Comparison of ENCODE assay signal across 10 cellular contexts in genomic region chr17:75067856-75068255, GRCh38.
DNase-seq lines count a peak whose midpoint lies in the region; TF ChIP-seq lines count a peak whose summit lies in the region.
"Had no signal": no experiment of that assay in that cellular context is flagged by ENCODE, and none has a peak within 500 bp of the region (broad histone marks: within the 10 kb centered on the region; RNA-seq: fewer than 3 reads in every experiment).

No MANE protein-coding gene starts in this region.

- peak overlapping the region in 1 of 11 experiments; percentile 28; a peak in 2 of 22 replicates for H3K9ac ChIP-seq in BLaER1 treated with 17β-estradiol and CSF1 and Interleukin-3, amounts not matched to agents 10 nM and 100 nM

- no peaks in the 10 kb centered on the region for H3K27me3 Mint-ChIP-seq in T-helper 2 cell treated with Interferon-gamma antibody and Interleukin-4, amounts not matched to agents 5 μg/mL and 100 μg/mL, for 36 hours (ENCODE audit: low read depth)

- peak overlapping the region; percentile 92 for H3K27ac Mint-ChIP-seq in T-helper 2 cell treated with Interferon-gamma antibody and Interleukin-4, amounts not matched to agents 5 μg/mL and 100 μg/mL, for 36 hours

- H3K36me3 Mint-ChIP-seq in T-helper 2 cell treated with Interferon-gamma antibody and Interleukin-4, amounts not matched to agents 5 μg/mL and 100 μg/mL, for 36 hours (ENCODE audit: low read depth) = peaks cover 14% of the 10 kb centered on the region

- H3K4me2 ChIP-seq in BLaER1 treated with 17β-estradiol and CSF1 and Interleukin-3, amounts not matched to agents 10 nM and 100 nM = peak overlapping the region; percentile 34 to 85 (median 63); a peak in 21 of 22 replicates

- H3K27ac ChIP-seq in BLaER1 treated with 17β-estradiol and CSF1 and Interleukin-3, amounts not matched to agents 10 nM and 100 nM = peak overlapping the region in 5 of 11 experiments; percentile 19 to 32 (median 29); a peak in 3 of 22 replicates
- peak overlapping the region; percentile 5 for H3K27ac ChIP-seq in effector memory CD4-positive, alpha-beta T cell (ENCODE audit: insufficient read depth, low read length, poor library complexity, severe bottlenecking)
- H3K27ac ChIP-seq: colonic mucosa had no signal

- no peak for TF ChIP-seq CTCF in GM12865 (IDR thresholded peaks at IDR 0.05; ENCODE audit: insufficient read depth, low read depth, low read length, missing control alignments)

- H3K27me3 ChIP-seq in BLaER1 treated with 17β-estradiol and CSF1 and Interleukin-3, amounts not matched to agents 10 nM and 100 nM = no peaks in the 10 kb centered on the region
- H3K27me3 ChIP-seq in effector memory CD4-positive, alpha-beta T cell (replicated peaks; ENCODE audit: control insufficient read depth, insufficient read depth, low read length, poor library complexity, severe bottlenecking) = no peaks in the 10 kb centered on the region
- H3K27me3 ChIP-seq: colonic mucosa had no signal

- DNase-seq in GM12865 (ENCODE audit: low read depth) = peak; percentile 41
- DNase-seq in T-helper 2 cell treated with Interferon-gamma antibody and Interleukin-4, amounts not matched to agents 5 μg/mL and 100 μg/mL, for 36 hours (ENCODE audit: low spot score) = no peak
- DNase-seq in effector memory CD4-positive, alpha-beta T cell = no peak
- no peak for DNase-seq in SW 1271 (lab: John Stamatoyannopoulos, UW)
- DNase-seq in NCI-H69 (lab: John Stamatoyannopoulos, UW) = no peak
- DNase-seq in NCI-H2029 treated with DMSO at 0.1 percent for 48 hours (lab: John Stamatoyannopoulos, UW) = no peak
- DNase-seq: Calu3, colonic mucosa, NCI-H1417 had no signal

- no peaks in the 10 kb centered on the region for H3K9me3 Mint-ChIP-seq in T-helper 2 cell treated with Interferon-gamma antibody and Interleukin-4, amounts not matched to agents 5 μg/mL and 100 μg/mL, for 36 hours

- no peak overlapping the region for H3K4me3 ChIP-seq in BLaER1 treated with 17β-estradiol and CSF1 and Interleukin-3, amounts not matched to agents 10 nM and 100 nM
- no peak overlapping the region for H3K4me3 ChIP-seq in GM12865 (ENCODE audit: low read depth, low read length)
- no peak overlapping the region for H3K4me3 ChIP-seq in effector memory CD4-positive, alpha-beta T cell (ENCODE audit: insufficient read depth, low read depth, low read length, poor library complexity, severe bottlenecking)
- H3K4me3 ChIP-seq: colonic mucosa had no signal

- peaks cover 28% of the 10 kb centered on the region for H3K4me1 Mint-ChIP-seq in T-helper 2 cell treated with Interferon-gamma antibody and Interleukin-4, amounts not matched to agents 5 μg/mL and 100 μg/mL, for 36 hours (ENCODE audit: low read depth)

- peaks cover 20 to 42% (median 31%) of the 10 kb centered on the region in 10 experiments for H3K4me1 ChIP-seq in BLaER1 treated with 17β-estradiol and CSF1 and Interleukin-3, amounts not matched to agents 10 nM and 100 nM
- H3K4me1 ChIP-seq in effector memory CD4-positive, alpha-beta T cell (ENCODE audit: control insufficient read depth, insufficient read depth, low read length, poor library complexity, severe bottlenecking) = no peaks in the 10 kb centered on the region
- H3K4me1 ChIP-seq: colonic mucosa had no signal

- H3K4me3 Mint-ChIP-seq in T-helper 2 cell treated with Interferon-gamma antibody and Interleukin-4, amounts not matched to agents 5 μg/mL and 100 μg/mL, for 36 hours = peak overlapping the region; percentile 78

- H3K9me3 ChIP-seq in BLaER1 treated with 17β-estradiol and CSF1 and Interleukin-3, amounts not matched to agents 10 nM and 100 nM (replicated peaks in 1 of 11) = no peaks in the 10 kb centered on the region
- H3K9me3 ChIP-seq in effector memory CD4-positive, alpha-beta T cell (ENCODE audit: control insufficient read depth, low read length) = no peaks in the 10 kb centered on the region
- H3K9me3 ChIP-seq: colonic mucosa had no signal

- H3K36me3 ChIP-seq in BLaER1 treated with 17β-estradiol and CSF1 and Interleukin-3, amounts not matched to agents 10 nM and 100 nM = peaks cover 20 to 27% (median 24%) of the 10 kb centered on the region in 11 experiments
- peaks cover 24% of the 10 kb centered on the region for H3K36me3 ChIP-seq in effector memory CD4-positive, alpha-beta T cell (ENCODE audit: control insufficient read depth, insufficient read depth, low read length)
- H3K36me3 ChIP-seq: colonic mucosa had no signal

- H4K20me1 ChIP-seq in BLaER1 treated with 17β-estradiol and CSF1 and Interleukin-3, amounts not matched to agents 10 nM and 100 nM = no peaks in the 10 kb centered on the region; a peak in 1 of 22 replicates
